In genomic region chr4:39453738-39454137, GRCh38 we compare ENCODE assay signal across 21 cellular contexts. TPM values are rescaled to one million over a fixed set of nuclear protein-coding genes. Genes with fewer than 3 reads are reported as not detected.
"Had no signal": no experiment of that assay in that cellular context is flagged by ENCODE, and none has a peak within 500 bp of the region (broad histone marks: within the 10 kb centered on the region; RNA-seq: fewer than 3 reads in every experiment).

No MANE protein-coding gene starts in this region.

- H3K27me3 ChIP-seq: breast epithelium, gastrocnemius medialis, spleen, tibial artery had no signal

- H3K4me3 Mint-ChIP-seq: activated CD8-positive, alpha-beta memory T cell treated with anti-CD3 and anti-CD28 coated beads, Interleukin-2, amount 10 ng/mL, durations not matched to agents 7 days and 5 days; nephron progenitor cell had no signal

- H3K27me3 Mint-ChIP-seq: activated CD8-positive, alpha-beta memory T cell treated with anti-CD3 and anti-CD28 coated beads, Interleukin-2, amount 10 ng/mL, durations not matched to agents 7 days and 5 days had no signal

- DNase-seq: activated CD4-positive, alpha-beta T cell treated with anti-CD3 and anti-CD28 coated beads for 1 hour; activated CD4-positive, alpha-beta T cell treated with anti-CD3 and anti-CD28 coated beads, Interleukin-2, amount 50 U/mL, for 4 hours; activated CD8-positive, alpha-beta memory T cell treated with anti-CD3 and anti-CD28 coated beads, Interleukin-2, amount 10 ng/mL, durations not matched to agents 7 days and 5 days; activated gamma-delta T cell treated with Interleukin-2 at 50 U/mL for 16 hours; cerebellar nuclear complex; cortex of kidney; gastrocnemius medialis; head of caudate nucleus; lower lobe of right lung; nephron progenitor cell; occipital lobe; posterior cingulate gyrus; spleen; substantia nigra; T-helper 1 cell; tibial artery had no signal

- ATAC-seq: activated CD8-positive, alpha-beta memory T cell treated with anti-CD3 and anti-CD28 coated beads, Interleukin-2, amount 10 ng/mL, durations not matched to agents 7 days and 5 days; esophagus mucosa; gastrocnemius medialis; lower lobe of right lung had no signal

- H3K27ac ChIP-seq: breast epithelium, gastrocnemius medialis, lower lobe of right lung, spleen, tibial artery, VCaP had no signal

- H3K9me3 Mint-ChIP-seq: nephron progenitor cell had no signal

- H3K9me3 ChIP-seq: breast epithelium, gastrocnemius medialis, lower lobe of right lung, spleen, tibial artery had no signal

RNA-seq across cellular contexts. Expression of gene KLB, which starts 47.0 kb away (rescaled TPM):
- total RNA-seq: activated CD8-positive, alpha-beta memory T cell treated with anti-CD3 and anti-CD28 coated beads, Interleukin-2, amount 10 ng/mL, durations not matched to agents 7 days and 5 days; astrocyte; occipital lobe; renal cortical epithelial cell had no signal
